In genomic region chr11:87384078-87384729, GRCh38 we compare ENCODE assay signal across 20 cellular contexts.
DNase-seq lines count a peak whose midpoint lies in the region; ATAC-seq and TF ChIP-seq lines count a peak whose summit lies in the region.
"Had no signal": no experiment of that assay in that cellular context is flagged by ENCODE, and none has a peak within 500 bp of the region (broad histone marks: within the 10 kb centered on the region; RNA-seq: fewer than 3 reads in every experiment).

No MANE protein-coding gene starts in this region.

- H3K4me1 ChIP-seq in foreskin keratinocyte: peaks cover 3% of the 10 kb centered on the region
- H3K4me1 ChIP-seq: A549; BE2C; BLaER1 treated with 17β-estradiol and CSF1 and Interleukin-3, amounts not matched to agents 10 nM and 100 nM had no signal

- peak; percentile 72 for ATAC-seq in Right ventricle myocardium inferior
- ATAC-seq in foreskin keratinocyte: peak; percentile 10
- peak; percentile 86 for ATAC-seq in left ventricle myocardium superior
- ATAC-seq in GM21717 (IDR thresholded peaks at IDR 0.05; ENCODE audit: unreplicated experiment): no peak
- ATAC-seq: A549, GM23338, HCT116 had no signal

- DNase-seq in Right ventricle myocardium inferior (ENCODE audit: missing footprints) (no peak), cardiac septum (ENCODE audit: low spot score) (no peak), foreskin keratinocyte (no peak), left ventricle myocardium superior (no peak), DMS53 treated with DMSO at 0.1 percent for 48 hours (lab: John Stamatoyannopoulos, UW; ENCODE audit: unreplicated experiment) (no peak)
- DNase-seq: ACHN; AML-193; BE2C; CD4-positive, alpha-beta T cell; CD8-positive, alpha-beta memory T cell; DMS 273 treated with DMSO at 0.1 percent for 48 hours; DMS79 treated with DMSO at 0.1 percent for 48 hours; GF-D8; H9 had no signal

- intact Hi-C loops in Right ventricle myocardium inferior (cut with DNase I) (no loop called here), cardiac septum (cut with DNase I) (no loop called here), left ventricle myocardium superior (cut with micrococcal nuclease) (no loop called here)

- no peak overlapping the region for H3K27ac ChIP-seq in foreskin keratinocyte
- H3K27ac ChIP-seq: 22Rv1; A549; BLaER1 treated with 17β-estradiol and CSF1 and Interleukin-3, amounts not matched to agents 10 nM and 100 nM had no signal

- no peak for TF ChIP-seq CTCF in foreskin keratinocyte (conservative IDR thresholded peaks at IDR 0.05)

- H3K27me3 ChIP-seq in foreskin keratinocyte: no peaks in the 10 kb centered on the region
- H3K27me3 ChIP-seq: BE2C; BLaER1 treated with 17β-estradiol and CSF1 and Interleukin-3, amounts not matched to agents 10 nM and 100 nM had no signal
